In genomic region chr2:11867926-11868325, GRCh38 we compare ENCODE assay signal across 20 cellular contexts.
A peak's percentile ranks its signal among the peaks of the same experiment; 100 is the strongest.
DNase-seq lines count a peak whose midpoint lies in the region; ATAC-seq and TF ChIP-seq lines count a peak whose summit lies in the region.
"Had no signal": no experiment of that assay in that cellular context is flagged by ENCODE, and none has a peak within 500 bp of the region (broad histone marks: within the 10 kb centered on the region; RNA-seq: fewer than 3 reads in every experiment).

No MANE protein-coding gene starts in this region.

- H3K27me3 Mint-ChIP-seq in activated naive CD4-positive, alpha-beta T cell treated with anti-CD3 and anti-CD28 coated beads, Interleukin-2, amount 50 U/mL, for 24 hours: no peaks in the 10 kb centered on the region
- H3K27me3 Mint-ChIP-seq in activated naive CD4-positive, alpha-beta T cell treated with anti-CD3 and anti-CD28 coated beads for 36 hours (ENCODE audit: low read depth): peaks cover 5% of the 10 kb centered on the region
- no peaks in the 10 kb centered on the region for H3K27me3 Mint-ChIP-seq in T-cell
- no peaks in the 10 kb centered on the region for H3K27me3 Mint-ChIP-seq in WTC11 (ENCODE audit: low read depth)
- H3K27me3 Mint-ChIP-seq: activated T-helper 17 cell treated with anti-CD3 and anti-CD28 coated beads, Interleukin-2, amount 50 U/mL, for 72 hours had no signal

- H3K36me3 ChIP-seq in MG63: no peaks in the 10 kb centered on the region
- H3K36me3 ChIP-seq in vagina: no peaks in the 10 kb centered on the region
- H3K36me3 ChIP-seq: prostate gland had no signal

- H3K4me1 ChIP-seq in vagina: peaks cover 11% of the 10 kb centered on the region
- H3K4me1 ChIP-seq: prostate gland had no signal

- intact Hi-C loops in activated naive CD4-positive, alpha-beta T cell treated with anti-CD3 and anti-CD28 coated beads for 36 hours (cut with micrococcal nuclease): loop anchor here (1.0 to 10.0 kb wide), 9 partner anchors 38 to 1137 kb away; no protein-coding TSS in a partner anchor
- intact Hi-C loops in vagina (cut with DNase I): loop anchor here (10.0 kb wide), 3 partner anchors 847 to 1137 kb away; partner anchors contain the start of gene TRIB2

- no peaks in the 10 kb centered on the region for H3K36me3 Mint-ChIP-seq in activated naive CD4-positive, alpha-beta T cell treated with anti-CD3 and anti-CD28 coated beads, Interleukin-2, amount 50 U/mL, for 24 hours
- H3K36me3 Mint-ChIP-seq in activated naive CD4-positive, alpha-beta T cell treated with anti-CD3 and anti-CD28 coated beads for 36 hours (ENCODE audit: low read depth): no peaks in the 10 kb centered on the region
- H3K36me3 Mint-ChIP-seq in T-cell: no peaks in the 10 kb centered on the region
- H3K36me3 Mint-ChIP-seq in WTC11: peaks cover 5% of the 10 kb centered on the region; the same call in 1 of the 2 replicates

- H3K4me1 Mint-ChIP-seq in activated naive CD4-positive, alpha-beta T cell treated with anti-CD3 and anti-CD28 coated beads, Interleukin-2, amount 50 U/mL, for 24 hours: peaks cover 22% of the 10 kb centered on the region
- H3K4me1 Mint-ChIP-seq in activated naive CD4-positive, alpha-beta T cell treated with anti-CD3 and anti-CD28 coated beads for 36 hours (ENCODE audit: low read depth): peaks cover 36% of the 10 kb centered on the region
- H3K4me1 Mint-ChIP-seq in T-cell: peaks cover 18 to 34% (median 20%) of the 10 kb centered on the region in 3 donors
- H3K4me1 Mint-ChIP-seq in WTC11: peaks cover 46% of the 10 kb centered on the region

- CTCF ChIA-PET in activated naive CD4-positive, alpha-beta T cell treated with anti-CD3 and anti-CD28 coated beads for 36 hours (lab: Charles Lee): interaction anchor here (0.6 kb wide), 1 partner anchor 84 kb away, joined by 3 read pairs; no protein-coding TSS in a partner anchor
- CTCF ChIA-PET in T-cell (lab: Charles Lee): no interaction called here
- CTCF ChIA-PET in WTC11 (lab: Charles Lee): no interaction called here

- POLR2A ChIA-PET in T-cell (lab: Charles Lee): interaction anchor here in 1 of 2 donors (0.5 kb wide), 1 partner anchor 181 kb away, joined by 6 read pairs; no protein-coding TSS in a partner anchor
- POLR2A ChIA-PET in WTC11 (lab: Charles Lee): no interaction called here

- no peak for TF ChIP-seq POLR2A in vagina (IDR thresholded peaks at IDR 0.05)

- peak overlapping the region; percentile 3 for H3K27ac Mint-ChIP-seq in activated naive CD4-positive, alpha-beta T cell treated with anti-CD3 and anti-CD28 coated beads, Interleukin-2, amount 50 U/mL, for 24 hours
- H3K27ac Mint-ChIP-seq in activated naive CD4-positive, alpha-beta T cell treated with anti-CD3 and anti-CD28 coated beads for 36 hours: no peak overlapping the region
- H3K27ac Mint-ChIP-seq in T-cell (no peak overlapping the region), WTC11 (no peak overlapping the region)
- H3K27ac Mint-ChIP-seq: activated T-helper 17 cell treated with anti-CD3 and anti-CD28 coated beads, Interleukin-2, amount 50 U/mL, for 72 hours had no signal

- H3K27ac ChIP-seq in coronary artery: no peak overlapping the region
- H3K27ac ChIP-seq in vagina: no peak overlapping the region
- H3K27ac ChIP-seq: C4-2B, prostate gland, SK-N-MC had no signal

- H3K4me3 ChIP-seq in MG63 (no peak overlapping the region), coronary artery (no peak overlapping the region), vagina (no peak overlapping the region)
- H3K4me3 ChIP-seq: prostate gland, SK-N-MC had no signal

- no peak overlapping the region for H3K4me3 Mint-ChIP-seq in activated naive CD4-positive, alpha-beta T cell treated with anti-CD3 and anti-CD28 coated beads, Interleukin-2, amount 50 U/mL, for 24 hours
- no peak overlapping the region for H3K4me3 Mint-ChIP-seq in activated naive CD4-positive, alpha-beta T cell treated with anti-CD3 and anti-CD28 coated beads for 36 hours
- no peak overlapping the region for H3K4me3 Mint-ChIP-seq in T-cell
- no peak overlapping the region for H3K4me3 Mint-ChIP-seq in WTC11
- H3K4me3 Mint-ChIP-seq: activated T-helper 17 cell treated with anti-CD3 and anti-CD28 coated beads, Interleukin-2, amount 50 U/mL, for 72 hours had no signal

- no peaks in the 10 kb centered on the region for H3K27me3 ChIP-seq in MG63
- no peaks in the 10 kb centered on the region for H3K27me3 ChIP-seq in vagina

- TF ChIP-seq CTCF in coronary artery (IDR thresholded peaks at IDR 0.05): no peak
- TF ChIP-seq CTCF in vagina (IDR thresholded peaks at IDR 0.05): no peak
- TF ChIP-seq CTCF in WTC11 (IDR thresholded peaks at IDR 0.05): no peak

- H3K9me3 ChIP-seq in MG63: no peaks in the 10 kb centered on the region; the same call in 1 of the 2 replicates
- H3K9me3 ChIP-seq in vagina: no peaks in the 10 kb centered on the region
- H3K9me3 ChIP-seq: prostate gland had no signal

- no peak for DNase-seq in activated naive CD4-positive, alpha-beta T cell treated with anti-CD3 and anti-CD28 coated beads for 36 hours
- DNase-seq in MG63: peak; percentile 43
- DNase-seq in coronary artery (ENCODE audit: low spot score): peak; percentile 53
- DNase-seq in vagina (ENCODE audit: extremely low spot score in 2 of 2): peak; percentile 49 to 90
- no peak for DNase-seq in T-cell
- no peak for DNase-seq in WTC11 (ENCODE audit: low spot score)
- no peak for DNase-seq in NCI-H2029 (lab: John Stamatoyannopoulos, UW)
- DNase-seq: ACHN; activated CD4-positive, alpha-beta T cell treated with anti-CD3 and anti-CD28 coated beads for 1 hour; KG1; NCI-H1417 treated with DMSO at 0.1 percent for 48 hours; NCI-H2171 treated with DMSO at 0.1 percent for 48 hours; stimulated activated CD4-positive, alpha-beta T cell treated with anti-CD3 and anti-CD28 coated beads, Interleukin-4, amount 100 ng/mL, for 4 hours; T-helper 9 cell had no signal

- H3K9me3 Mint-ChIP-seq in activated naive CD4-positive, alpha-beta T cell treated with anti-CD3 and anti-CD28 coated beads, Interleukin-2, amount 50 U/mL, for 24 hours: no peaks in the 10 kb centered on the region
- H3K9me3 Mint-ChIP-seq in activated naive CD4-positive, alpha-beta T cell treated with anti-CD3 and anti-CD28 coated beads for 36 hours: no peaks in the 10 kb centered on the region
- H3K9me3 Mint-ChIP-seq in T-cell (no peaks in the 10 kb centered on the region), WTC11 (peaks cover 13% of the 10 kb centered on the region)
- H3K9me3 Mint-ChIP-seq: activated T-helper 17 cell treated with anti-CD3 and anti-CD28 coated beads, Interleukin-2, amount 50 U/mL, for 72 hours had no signal

- ATAC-seq in T-cell (replicated peaks in 1 of 4) (no peak), WTC11 (no peak; the same call in 1 of the 2 replicates)
- ATAC-seq: activated T-helper 17 cell treated with anti-CD3 and anti-CD28 coated beads, Interleukin-2, amount 50 U/mL, for 72 hours; Panc1 had no signal

TF ChIP-seq in WTC11, 78 proteins besides CTCF, POLR2A, EP300 and RAD21:
- TF ChIP-seq ATF3 (CRISPR knock-in tag; conservative IDR thresholded peaks at IDR 0.05) (no peak), ZNF317 (CRISPR knock-in tag; IDR thresholded peaks at IDR 0.05; ENCODE audit: borderline replicate concordance, low read depth) (no peak), HMGXB4 (CRISPR knock-in tag; IDR thresholded peaks at IDR 0.05) (no peak), NFE2L1 (CRISPR knock-in tag; IDR thresholded peaks at IDR 0.05) (no peak), ZNF416 (CRISPR knock-in tag; IDR thresholded peaks at IDR 0.05) (no peak), MYBL2 (CRISPR knock-in tag; IDR thresholded peaks at IDR 0.05) (no peak)

Comparison
In these comparisons a context has a peak if more than half of its experiments do, and no peak if none do; other contexts are left out.
1. DNase-seq: peak in MG63 (single experiment), coronary artery (single experiment) and vagina (2 of 2); none in activated naive CD4-positive, alpha-beta T cell treated with anti-CD3 and anti-CD28 coated beads for 36 hours (single experiment), T-cell (0 of 34), WTC11 (single experiment) and NCI-H2029 (single experiment).